1 cellular context compared by ENCODE assay signal in genomic region chr22:37608477-37609239, GRCh38.
TF ChIP-seq lines count a peak whose summit lies in the region.

TSS of gene GGA1 (plus strand) at chr22:37608834. CDS start at chr22:37608861, 27 bp downstream.

TF ChIP-seq in H1, 55 proteins besides CTCF, POLR2A, EP300 and RAD21:
- no peak for TF ChIP-seq HDAC6 (IDR thresholded peaks at IDR 0.05; ENCODE audit: low read depth, low read length)
- TF ChIP-seq HDAC2 (IDR thresholded peaks at IDR 0.05; ENCODE audit: borderline replicate concordance in 1 of 2, low read depth in 2 of 2, low read length in 2 of 2): peak in 1 of 2 experiments; percentile 17; a peak in 1 of 4 replicates
- TF ChIP-seq, protein P1, sequence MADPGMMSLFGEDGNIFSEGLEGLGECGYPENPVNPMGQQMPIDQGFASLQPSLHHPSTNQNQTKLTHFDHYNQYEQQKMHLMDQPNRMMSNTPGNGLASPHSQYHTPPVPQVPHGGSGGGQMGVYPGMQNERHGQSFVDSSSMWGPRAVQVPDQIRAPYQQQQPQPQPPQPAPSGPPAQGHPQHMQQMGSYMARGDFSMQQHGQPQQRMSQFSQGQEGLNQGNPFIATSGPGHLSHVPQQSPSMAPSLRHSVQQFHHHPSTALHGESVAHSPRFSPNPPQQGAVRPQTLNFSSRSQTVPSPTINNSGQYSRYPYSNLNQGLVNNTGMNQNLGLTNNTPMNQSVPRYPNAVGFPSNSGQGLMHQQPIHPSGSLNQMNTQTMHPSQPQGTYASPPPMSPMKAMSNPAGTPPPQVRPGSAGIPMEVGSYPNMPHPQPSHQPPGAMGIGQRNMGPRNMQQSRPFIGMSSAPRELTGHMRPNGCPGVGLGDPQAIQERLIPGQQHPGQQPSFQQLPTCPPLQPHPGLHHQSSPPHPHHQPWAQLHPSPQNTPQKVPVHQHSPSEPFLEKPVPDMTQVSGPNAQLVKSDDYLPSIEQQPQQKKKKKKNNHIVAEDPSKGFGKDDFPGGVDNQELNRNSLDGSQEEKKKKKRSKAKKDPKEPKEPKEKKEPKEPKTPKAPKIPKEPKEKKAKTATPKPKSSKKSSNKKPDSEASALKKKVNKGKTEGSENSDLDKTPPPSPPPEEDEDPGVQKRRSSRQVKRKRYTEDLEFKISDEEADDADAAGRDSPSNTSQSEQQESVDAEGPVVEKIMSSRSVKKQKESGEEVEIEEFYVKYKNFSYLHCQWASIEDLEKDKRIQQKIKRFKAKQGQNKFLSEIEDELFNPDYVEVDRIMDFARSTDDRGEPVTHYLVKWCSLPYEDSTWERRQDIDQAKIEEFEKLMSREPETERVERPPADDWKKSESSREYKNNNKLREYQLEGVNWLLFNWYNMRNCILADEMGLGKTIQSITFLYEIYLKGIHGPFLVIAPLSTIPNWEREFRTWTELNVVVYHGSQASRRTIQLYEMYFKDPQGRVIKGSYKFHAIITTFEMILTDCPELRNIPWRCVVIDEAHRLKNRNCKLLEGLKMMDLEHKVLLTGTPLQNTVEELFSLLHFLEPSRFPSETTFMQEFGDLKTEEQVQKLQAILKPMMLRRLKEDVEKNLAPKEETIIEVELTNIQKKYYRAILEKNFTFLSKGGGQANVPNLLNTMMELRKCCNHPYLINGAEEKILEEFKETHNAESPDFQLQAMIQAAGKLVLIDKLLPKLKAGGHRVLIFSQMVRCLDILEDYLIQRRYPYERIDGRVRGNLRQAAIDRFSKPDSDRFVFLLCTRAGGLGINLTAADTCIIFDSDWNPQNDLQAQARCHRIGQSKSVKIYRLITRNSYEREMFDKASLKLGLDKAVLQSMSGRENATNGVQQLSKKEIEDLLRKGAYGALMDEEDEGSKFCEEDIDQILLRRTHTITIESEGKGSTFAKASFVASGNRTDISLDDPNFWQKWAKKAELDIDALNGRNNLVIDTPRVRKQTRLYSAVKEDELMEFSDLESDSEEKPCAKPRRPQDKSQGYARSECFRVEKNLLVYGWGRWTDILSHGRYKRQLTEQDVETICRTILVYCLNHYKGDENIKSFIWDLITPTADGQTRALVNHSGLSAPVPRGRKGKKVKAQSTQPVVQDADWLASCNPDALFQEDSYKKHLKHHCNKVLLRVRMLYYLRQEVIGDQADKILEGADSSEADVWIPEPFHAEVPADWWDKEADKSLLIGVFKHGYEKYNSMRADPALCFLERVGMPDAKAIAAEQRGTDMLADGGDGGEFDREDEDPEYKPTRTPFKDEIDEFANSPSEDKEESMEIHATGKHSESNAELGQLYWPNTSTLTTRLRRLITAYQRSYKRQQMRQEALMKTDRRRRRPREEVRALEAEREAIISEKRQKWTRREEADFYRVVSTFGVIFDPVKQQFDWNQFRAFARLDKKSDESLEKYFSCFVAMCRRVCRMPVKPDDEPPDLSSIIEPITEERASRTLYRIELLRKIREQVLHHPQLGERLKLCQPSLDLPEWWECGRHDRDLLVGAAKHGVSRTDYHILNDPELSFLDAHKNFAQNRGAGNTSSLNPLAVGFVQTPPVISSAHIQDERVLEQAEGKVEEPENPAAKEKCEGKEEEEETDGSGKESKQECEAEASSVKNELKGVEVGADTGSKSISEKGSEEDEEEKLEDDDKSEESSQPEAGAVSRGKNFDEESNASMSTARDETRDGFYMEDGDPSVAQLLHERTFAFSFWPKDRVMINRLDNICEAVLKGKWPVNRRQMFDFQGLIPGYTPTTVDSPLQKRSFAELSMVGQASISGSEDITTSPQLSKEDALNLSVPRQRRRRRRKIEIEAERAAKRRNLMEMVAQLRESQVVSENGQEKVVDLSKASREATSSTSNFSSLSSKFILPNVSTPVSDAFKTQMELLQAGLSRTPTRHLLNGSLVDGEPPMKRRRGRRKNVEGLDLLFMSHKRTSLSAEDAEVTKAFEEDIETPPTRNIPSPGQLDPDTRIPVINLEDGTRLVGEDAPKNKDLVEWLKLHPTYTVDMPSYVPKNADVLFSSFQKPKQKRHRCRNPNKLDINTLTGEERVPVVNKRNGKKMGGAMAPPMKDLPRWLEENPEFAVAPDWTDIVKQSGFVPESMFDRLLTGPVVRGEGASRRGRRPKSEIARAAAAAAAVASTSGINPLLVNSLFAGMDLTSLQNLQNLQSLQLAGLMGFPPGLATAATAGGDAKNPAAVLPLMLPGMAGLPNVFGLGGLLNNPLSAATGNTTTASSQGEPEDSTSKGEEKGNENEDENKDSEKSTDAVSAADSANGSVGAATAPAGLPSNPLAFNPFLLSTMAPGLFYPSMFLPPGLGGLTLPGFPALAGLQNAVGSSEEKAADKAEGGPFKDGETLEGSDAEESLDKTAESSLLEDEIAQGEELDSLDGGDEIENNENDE (IDR thresholded peaks at IDR 0.05; ENCODE audit: insufficient replicate concordance, low read length): no peak
- TF ChIP-seq CBX8 (IDR thresholded peaks at IDR 0.05; ENCODE audit: borderline replicate concordance, low read depth, low read length): no peak
- TF ChIP-seq BCL11A (IDR thresholded peaks at IDR 0.05; ENCODE audit: low read depth in 2 of 2, low read length in 2 of 2): no peak
- TF ChIP-seq SAP30 (IDR thresholded peaks at IDR 0.05; ENCODE audit: insufficient read depth, insufficient replicate concordance, low read length): no peak
- TF ChIP-seq TAF7 (optimal IDR thresholded peaks at IDR 0.05; ENCODE audit: borderline replicate concordance, low read depth, low read length): peak; percentile 72
- peak; percentile 75 for TF ChIP-seq TAF1 (IDR thresholded peaks at IDR 0.05; ENCODE audit: low read depth, low read length)
- TF ChIP-seq CEBPB (IDR thresholded peaks at IDR 0.05; ENCODE audit: low read depth, low read length): no peak
- TF ChIP-seq MAFK (IDR thresholded peaks at IDR 0.05; ENCODE audit: low read depth, low read length): no peak
- no peak; the same call in 1 of the 2 replicates for TF ChIP-seq RFX5 (IDR thresholded peaks at IDR 0.05; ENCODE audit: borderline replicate concordance, low read depth, low read length)
- no peak for TF ChIP-seq POU5F1 (IDR thresholded peaks at IDR 0.05; ENCODE audit: low read depth, low read length)
- no peak for TF ChIP-seq SIX5 (IDR thresholded peaks at IDR 0.05; ENCODE audit: low read depth, low read length)
- no peak for TF ChIP-seq CBX5 (IDR thresholded peaks at IDR 0.05; ENCODE audit: low read depth, low read length)
- no peak; the same call in 1 of the 2 replicates for TF ChIP-seq GTF2F1 (IDR thresholded peaks at IDR 0.05; ENCODE audit: borderline replicate concordance, low read depth, low read length)
- TF ChIP-seq PHF8 (conservative IDR thresholded peaks at IDR 0.05; ENCODE audit: low read depth, low read length): peak; percentile 84
- no peak for TF ChIP-seq EZH2 (IDR thresholded peaks at IDR 0.05; ENCODE audit: low read depth, low read length, severe bottlenecking)
- TF ChIP-seq MAX (IDR thresholded peaks at IDR 0.05): peak; percentile 93
- peak; percentile 91 for TF ChIP-seq SP2 (IDR thresholded peaks at IDR 0.05; ENCODE audit: low read length)
- no peak for TF ChIP-seq ATF3 (IDR thresholded peaks at IDR 0.05; ENCODE audit: insufficient read depth, low read depth, low read length)
- no peak for TF ChIP-seq SRF (IDR thresholded peaks at IDR 0.05; ENCODE audit: low read depth, low read length)
- TF ChIP-seq FOSL1 (IDR thresholded peaks at IDR 0.05; ENCODE audit: insufficient read depth, low read depth, low read length): no peak
- TF ChIP-seq RNF2 (IDR thresholded peaks at IDR 0.05; ENCODE audit: borderline replicate concordance, low read depth, low read length, missing control alignments, poor library complexity, severe bottlenecking): no peak
- no peak; the same call in 1 of the 2 replicates for TF ChIP-seq JUND (IDR thresholded peaks at IDR 0.05; ENCODE audit: low read length)
- TF ChIP-seq SUZ12 (IDR thresholded peaks at IDR 0.05; ENCODE audit: low read length): no peak
- TF ChIP-seq TCF12 (IDR thresholded peaks at IDR 0.05; ENCODE audit: low read depth, low read length): no peak
- TF ChIP-seq KDM1A (IDR thresholded peaks at IDR 0.05; ENCODE audit: borderline replicate concordance, low read length): 0 out of 2 replicates have a peak, but pooled peaks have one; percentile 8
- peak; percentile 80 for TF ChIP-seq ASH2L (IDR thresholded peaks at IDR 0.05; ENCODE audit: low read length)
- TF ChIP-seq, protein P2, sequence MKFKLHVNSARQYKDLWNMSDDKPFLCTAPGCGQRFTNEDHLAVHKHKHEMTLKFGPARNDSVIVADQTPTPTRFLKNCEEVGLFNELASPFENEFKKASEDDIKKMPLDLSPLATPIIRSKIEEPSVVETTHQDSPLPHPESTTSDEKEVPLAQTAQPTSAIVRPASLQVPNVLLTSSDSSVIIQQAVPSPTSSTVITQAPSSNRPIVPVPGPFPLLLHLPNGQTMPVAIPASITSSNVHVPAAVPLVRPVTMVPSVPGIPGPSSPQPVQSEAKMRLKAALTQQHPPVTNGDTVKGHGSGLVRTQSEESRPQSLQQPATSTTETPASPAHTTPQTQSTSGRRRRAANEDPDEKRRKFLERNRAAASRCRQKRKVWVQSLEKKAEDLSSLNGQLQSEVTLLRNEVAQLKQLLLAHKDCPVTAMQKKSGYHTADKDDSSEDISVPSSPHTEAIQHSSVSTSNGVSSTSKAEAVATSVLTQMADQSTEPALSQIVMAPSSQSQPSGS (IDR thresholded peaks at IDR 0.05; ENCODE audit: low read length): peak; percentile 75; the same call in 1 of the 2 replicates
- 0 out of 2 replicates have a peak, but pooled peaks have one; percentile 35 for TF ChIP-seq RBBP5 (IDR thresholded peaks at IDR 0.05; ENCODE audit: borderline replicate concordance, low read depth, low read length)
- TF ChIP-seq USF2 (IDR thresholded peaks at IDR 0.05; ENCODE audit: low read length): no peak
- TF ChIP-seq TBP (IDR thresholded peaks at IDR 0.05; ENCODE audit: low read depth, low read length): peak; percentile 57; the same call in 1 of the 2 replicates
- TF ChIP-seq ZNF274 (IDR thresholded peaks at IDR 0.05; ENCODE audit: borderline replicate concordance, extremely low read depth, low read length): no peak
- peak; percentile 71; the same call in 1 of the 2 replicates for TF ChIP-seq EGR1 (IDR thresholded peaks at IDR 0.05; ENCODE audit: borderline replicate concordance, low read depth, low read length)
- peak; percentile 17 for TF ChIP-seq POLR2AphosphoS5 (IDR thresholded peaks at IDR 0.05; ENCODE audit: low read depth, low read length)
- no peak for TF ChIP-seq SP4 (IDR thresholded peaks at IDR 0.05; ENCODE audit: low read length)
- peak; percentile 92 for TF ChIP-seq E2F6 (IDR thresholded peaks at IDR 0.05)
- peak; percentile 36 for TF ChIP-seq BACH1 (IDR thresholded peaks at IDR 0.05; ENCODE audit: low read length)
- no peak for TF ChIP-seq RXRA (IDR thresholded peaks at IDR 0.05; ENCODE audit: insufficient read depth, low read depth, low read length)
- TF ChIP-seq CHD2 (IDR thresholded peaks at IDR 0.05; ENCODE audit: low read length): peak; percentile 92
- no peak for TF ChIP-seq CHD1 (IDR thresholded peaks at IDR 0.05; ENCODE audit: low read depth, low read length)
- peak; percentile 60 to 79; a peak in 2 of 4 replicates for TF ChIP-seq SIN3A (conservative IDR thresholded peaks at IDR 0.05 in 1 of 2, IDR thresholded peaks at IDR 0.05 in 1 of 2; ENCODE audit: low read depth in 1 of 2, low read length in 2 of 2)
- no peak for TF ChIP-seq SP1 (IDR thresholded peaks at IDR 0.05; ENCODE audit: low read depth, low read length)
- TF ChIP-seq JUN (IDR thresholded peaks at IDR 0.05; ENCODE audit: low read depth, low read length): no peak
- TF ChIP-seq KDM5A (IDR thresholded peaks at IDR 0.05; ENCODE audit: low read length): no peak; the same call in 1 of the 2 replicates
- TF ChIP-seq BRCA1 (IDR thresholded peaks at IDR 0.05; ENCODE audit: low read depth, low read length): peak; percentile 57; the same call in 1 of the 2 replicates
- TF ChIP-seq CREB1 (IDR thresholded peaks at IDR 0.05): peak; percentile 90
- TF ChIP-seq GABPA (IDR thresholded peaks at IDR 0.05; ENCODE audit: borderline replicate concordance, insufficient read depth, low read length): peak; percentile 86
- no peak for TF ChIP-seq NRF1 (IDR thresholded peaks at IDR 0.05; ENCODE audit: low read depth, low read length)
- TF ChIP-seq NANOG (IDR thresholded peaks at IDR 0.05; ENCODE audit: insufficient read depth, low read depth, low read length, poor library complexity, severe bottlenecking): no peak
- TF ChIP-seq CTBP2 (IDR thresholded peaks at IDR 0.05; ENCODE audit: borderline replicate concordance, insufficient read depth, insufficient read length, low read length): no peak
- no peak for TF ChIP-seq SIRT6 (IDR thresholded peaks at IDR 0.05; ENCODE audit: low read length)
- 0 out of 2 replicates have a peak, but pooled peaks have one; percentile 56 for TF ChIP-seq YY1 (IDR thresholded peaks at IDR 0.05; ENCODE audit: low read depth, low read length)
- peak; percentile 85 for TF ChIP-seq KDM4A (IDR thresholded peaks at IDR 0.05; ENCODE audit: low read depth, low read length, severe bottlenecking)
- no peak for TF ChIP-seq TEAD4 (IDR thresholded peaks at IDR 0.05; ENCODE audit: low read depth, low read length)
